3 cellular contexts compared by ENCODE assay signal in genomic region chr11:130555251-130555841, GRCh38.
TF ChIP-seq lines count a peak whose summit lies in the region.

No MANE protein-coding gene starts in this region.

TF ChIP-seq in IMR-90, 13 proteins besides CTCF, POLR2A, EP300 and RAD21:
- TF ChIP-seq RCOR1 (IDR thresholded peaks at IDR 0.05; ENCODE audit: insufficient replicate concordance, low read length) = no peak
- no peak for TF ChIP-seq SMC3 (IDR thresholded peaks at IDR 0.05; ENCODE audit: low read depth, low read length)
- TF ChIP-seq MXI1 (IDR thresholded peaks at IDR 0.05; ENCODE audit: borderline replicate concordance, low read depth, low read length) = no peak
- no peak for TF ChIP-seq CEBPB (IDR thresholded peaks at IDR 0.05; ENCODE audit: low read depth, low read length)
- TF ChIP-seq FOS (IDR thresholded peaks at IDR 0.05; ENCODE audit: low read depth, low read length) = no peak
- TF ChIP-seq MAFK (IDR thresholded peaks at IDR 0.05; ENCODE audit: low read depth, low read length) = no peak
- no peak for TF ChIP-seq ELK1 (IDR thresholded peaks at IDR 0.05; ENCODE audit: borderline replicate concordance, low read depth, low read length)
- TF ChIP-seq USF2 (IDR thresholded peaks at IDR 0.05; ENCODE audit: low read depth, low read length) = no peak
- TF ChIP-seq NFE2L2 (IDR thresholded peaks at IDR 0.05; ENCODE audit: low read depth, low read length) = no peak
- TF ChIP-seq RFX5 (IDR thresholded peaks at IDR 0.05; ENCODE audit: low read depth, low read length) = no peak
- no peak for TF ChIP-seq CHD1 (IDR thresholded peaks at IDR 0.05; ENCODE audit: low read depth, low read length)
- no peak for TF ChIP-seq BHLHE40 (IDR thresholded peaks at IDR 0.05; ENCODE audit: low read depth, low read length)
- TF ChIP-seq MAZ (IDR thresholded peaks at IDR 0.05; ENCODE audit: borderline replicate concordance, low read depth, low read length) = no peak

TF ChIP-seq in H1, 55 proteins besides CTCF, POLR2A, EP300 and RAD21 (continues in another document):
- no peak for TF ChIP-seq KDM1A (IDR thresholded peaks at IDR 0.05; ENCODE audit: borderline replicate concordance, low read length)
- no peak for TF ChIP-seq HDAC2 (IDR thresholded peaks at IDR 0.05; ENCODE audit: borderline replicate concordance in 1 of 2, low read depth in 2 of 2, low read length in 2 of 2)
- TF ChIP-seq TEAD4 (IDR thresholded peaks at IDR 0.05; ENCODE audit: low read depth, low read length) = no peak
- TF ChIP-seq SRF (IDR thresholded peaks at IDR 0.05; ENCODE audit: low read depth, low read length) = no peak
- TF ChIP-seq SUZ12 (IDR thresholded peaks at IDR 0.05; ENCODE audit: low read length) = no peak
- no peak for TF ChIP-seq ATF3 (IDR thresholded peaks at IDR 0.05; ENCODE audit: insufficient read depth, low read depth, low read length)
- no peak for TF ChIP-seq SAP30 (IDR thresholded peaks at IDR 0.05; ENCODE audit: insufficient read depth, insufficient replicate concordance, low read length)
- TF ChIP-seq, protein P1, sequence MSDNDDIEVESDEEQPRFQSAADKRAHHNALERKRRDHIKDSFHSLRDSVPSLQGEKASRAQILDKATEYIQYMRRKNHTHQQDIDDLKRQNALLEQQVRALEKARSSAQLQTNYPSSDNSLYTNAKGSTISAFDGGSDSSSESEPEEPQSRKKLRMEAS (IDR thresholded peaks at IDR 0.05) = no peak
- TF ChIP-seq, protein P2, sequence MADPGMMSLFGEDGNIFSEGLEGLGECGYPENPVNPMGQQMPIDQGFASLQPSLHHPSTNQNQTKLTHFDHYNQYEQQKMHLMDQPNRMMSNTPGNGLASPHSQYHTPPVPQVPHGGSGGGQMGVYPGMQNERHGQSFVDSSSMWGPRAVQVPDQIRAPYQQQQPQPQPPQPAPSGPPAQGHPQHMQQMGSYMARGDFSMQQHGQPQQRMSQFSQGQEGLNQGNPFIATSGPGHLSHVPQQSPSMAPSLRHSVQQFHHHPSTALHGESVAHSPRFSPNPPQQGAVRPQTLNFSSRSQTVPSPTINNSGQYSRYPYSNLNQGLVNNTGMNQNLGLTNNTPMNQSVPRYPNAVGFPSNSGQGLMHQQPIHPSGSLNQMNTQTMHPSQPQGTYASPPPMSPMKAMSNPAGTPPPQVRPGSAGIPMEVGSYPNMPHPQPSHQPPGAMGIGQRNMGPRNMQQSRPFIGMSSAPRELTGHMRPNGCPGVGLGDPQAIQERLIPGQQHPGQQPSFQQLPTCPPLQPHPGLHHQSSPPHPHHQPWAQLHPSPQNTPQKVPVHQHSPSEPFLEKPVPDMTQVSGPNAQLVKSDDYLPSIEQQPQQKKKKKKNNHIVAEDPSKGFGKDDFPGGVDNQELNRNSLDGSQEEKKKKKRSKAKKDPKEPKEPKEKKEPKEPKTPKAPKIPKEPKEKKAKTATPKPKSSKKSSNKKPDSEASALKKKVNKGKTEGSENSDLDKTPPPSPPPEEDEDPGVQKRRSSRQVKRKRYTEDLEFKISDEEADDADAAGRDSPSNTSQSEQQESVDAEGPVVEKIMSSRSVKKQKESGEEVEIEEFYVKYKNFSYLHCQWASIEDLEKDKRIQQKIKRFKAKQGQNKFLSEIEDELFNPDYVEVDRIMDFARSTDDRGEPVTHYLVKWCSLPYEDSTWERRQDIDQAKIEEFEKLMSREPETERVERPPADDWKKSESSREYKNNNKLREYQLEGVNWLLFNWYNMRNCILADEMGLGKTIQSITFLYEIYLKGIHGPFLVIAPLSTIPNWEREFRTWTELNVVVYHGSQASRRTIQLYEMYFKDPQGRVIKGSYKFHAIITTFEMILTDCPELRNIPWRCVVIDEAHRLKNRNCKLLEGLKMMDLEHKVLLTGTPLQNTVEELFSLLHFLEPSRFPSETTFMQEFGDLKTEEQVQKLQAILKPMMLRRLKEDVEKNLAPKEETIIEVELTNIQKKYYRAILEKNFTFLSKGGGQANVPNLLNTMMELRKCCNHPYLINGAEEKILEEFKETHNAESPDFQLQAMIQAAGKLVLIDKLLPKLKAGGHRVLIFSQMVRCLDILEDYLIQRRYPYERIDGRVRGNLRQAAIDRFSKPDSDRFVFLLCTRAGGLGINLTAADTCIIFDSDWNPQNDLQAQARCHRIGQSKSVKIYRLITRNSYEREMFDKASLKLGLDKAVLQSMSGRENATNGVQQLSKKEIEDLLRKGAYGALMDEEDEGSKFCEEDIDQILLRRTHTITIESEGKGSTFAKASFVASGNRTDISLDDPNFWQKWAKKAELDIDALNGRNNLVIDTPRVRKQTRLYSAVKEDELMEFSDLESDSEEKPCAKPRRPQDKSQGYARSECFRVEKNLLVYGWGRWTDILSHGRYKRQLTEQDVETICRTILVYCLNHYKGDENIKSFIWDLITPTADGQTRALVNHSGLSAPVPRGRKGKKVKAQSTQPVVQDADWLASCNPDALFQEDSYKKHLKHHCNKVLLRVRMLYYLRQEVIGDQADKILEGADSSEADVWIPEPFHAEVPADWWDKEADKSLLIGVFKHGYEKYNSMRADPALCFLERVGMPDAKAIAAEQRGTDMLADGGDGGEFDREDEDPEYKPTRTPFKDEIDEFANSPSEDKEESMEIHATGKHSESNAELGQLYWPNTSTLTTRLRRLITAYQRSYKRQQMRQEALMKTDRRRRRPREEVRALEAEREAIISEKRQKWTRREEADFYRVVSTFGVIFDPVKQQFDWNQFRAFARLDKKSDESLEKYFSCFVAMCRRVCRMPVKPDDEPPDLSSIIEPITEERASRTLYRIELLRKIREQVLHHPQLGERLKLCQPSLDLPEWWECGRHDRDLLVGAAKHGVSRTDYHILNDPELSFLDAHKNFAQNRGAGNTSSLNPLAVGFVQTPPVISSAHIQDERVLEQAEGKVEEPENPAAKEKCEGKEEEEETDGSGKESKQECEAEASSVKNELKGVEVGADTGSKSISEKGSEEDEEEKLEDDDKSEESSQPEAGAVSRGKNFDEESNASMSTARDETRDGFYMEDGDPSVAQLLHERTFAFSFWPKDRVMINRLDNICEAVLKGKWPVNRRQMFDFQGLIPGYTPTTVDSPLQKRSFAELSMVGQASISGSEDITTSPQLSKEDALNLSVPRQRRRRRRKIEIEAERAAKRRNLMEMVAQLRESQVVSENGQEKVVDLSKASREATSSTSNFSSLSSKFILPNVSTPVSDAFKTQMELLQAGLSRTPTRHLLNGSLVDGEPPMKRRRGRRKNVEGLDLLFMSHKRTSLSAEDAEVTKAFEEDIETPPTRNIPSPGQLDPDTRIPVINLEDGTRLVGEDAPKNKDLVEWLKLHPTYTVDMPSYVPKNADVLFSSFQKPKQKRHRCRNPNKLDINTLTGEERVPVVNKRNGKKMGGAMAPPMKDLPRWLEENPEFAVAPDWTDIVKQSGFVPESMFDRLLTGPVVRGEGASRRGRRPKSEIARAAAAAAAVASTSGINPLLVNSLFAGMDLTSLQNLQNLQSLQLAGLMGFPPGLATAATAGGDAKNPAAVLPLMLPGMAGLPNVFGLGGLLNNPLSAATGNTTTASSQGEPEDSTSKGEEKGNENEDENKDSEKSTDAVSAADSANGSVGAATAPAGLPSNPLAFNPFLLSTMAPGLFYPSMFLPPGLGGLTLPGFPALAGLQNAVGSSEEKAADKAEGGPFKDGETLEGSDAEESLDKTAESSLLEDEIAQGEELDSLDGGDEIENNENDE (IDR thresholded peaks at IDR 0.05; ENCODE audit: insufficient replicate concordance, low read length) = no peak
- TF ChIP-seq EZH2 (IDR thresholded peaks at IDR 0.05; ENCODE audit: low read depth, low read length, severe bottlenecking) = no peak
- TF ChIP-seq FOSL1 (IDR thresholded peaks at IDR 0.05; ENCODE audit: insufficient read depth, low read depth, low read length) = no peak
- TF ChIP-seq TCF12 (IDR thresholded peaks at IDR 0.05; ENCODE audit: low read depth, low read length) = no peak
- no peak for TF ChIP-seq RXRA (IDR thresholded peaks at IDR 0.05; ENCODE audit: insufficient read depth, low read depth, low read length)
- no peak for TF ChIP-seq SP2 (IDR thresholded peaks at IDR 0.05; ENCODE audit: low read length)
- no peak for TF ChIP-seq JUND (IDR thresholded peaks at IDR 0.05; ENCODE audit: low read length)

TF ChIP-seq in GM12891, 5 proteins besides CTCF, POLR2A, EP300 and RAD21:
- TF ChIP-seq PAX5 (IDR thresholded peaks at IDR 0.05; ENCODE audit: insufficient read depth, low read length, severe bottlenecking) (no peak), POLR2AphosphoS5 (IDR thresholded peaks at IDR 0.05; ENCODE audit: low read depth, low read length) (no peak), SPI1 (IDR thresholded peaks at IDR 0.05; ENCODE audit: low read depth, low read length) (no peak), TAF1 (IDR thresholded peaks at IDR 0.05; ENCODE audit: low read depth, low read length) (no peak), POU2F2 (IDR thresholded peaks at IDR 0.05; ENCODE audit: low read depth, low read length) (no peak)
